In genomic region chr10:119049361-119049760, GRCh38 we compare ENCODE assay signal across 35 cellular contexts.
"Had no signal": no experiment of that assay in that cellular context is flagged by ENCODE, and none has a peak within 500 bp of the region (broad histone marks: within the 10 kb centered on the region; RNA-seq: fewer than 3 reads in every experiment).

No MANE protein-coding gene starts in this region.

- H3K27me3 ChIP-seq: adrenal gland, brain microvascular endothelial cell, esophagus squamous epithelium, gastroesophageal sphincter had no signal

- DNase-seq: activated CD4-positive, alpha-beta memory T cell treated with anti-CD3 and anti-CD28 coated beads for 36 hours; activated CD4-positive, alpha-beta T cell treated with anti-CD3 and anti-CD28 coated beads for 36 hours; activated CD4-positive, alpha-beta T cell treated with anti-CD3 and anti-CD28 coated beads, Interleukin-2, amount 10 ng/mL, durations not matched to agents 24 days and 14 days; activated CD4-positive, CD25-positive, alpha-beta regulatory T cell; activated CD4-positive, CD25-positive, alpha-beta regulatory T cell treated with anti-CD3 and anti-CD28 coated beads, Interleukin-2, amount 50 U/mL, for 72 hours; activated CD8-positive, alpha-beta memory T cell treated with anti-CD3 and anti-CD28 coated beads, Interleukin-2, amount 10 ng/mL, durations not matched to agents 7 days and 5 days; activated CD8-positive, alpha-beta memory T cell treated with anti-CD3 and anti-CD28 coated beads, Interleukin-2, amount 50 U/mL, for 4 hours; activated CD8-positive, alpha-beta T cell treated with anti-CD3 and anti-CD28 coated beads, Interleukin-2, amount 10 ng/mL, durations not matched to agents 7 days and 5 days; activated effector memory CD4-positive, alpha-beta T cell treated with anti-CD3 and anti-CD28 coated beads, Interleukin-2, amount 50 U/mL, for 16 hours; activated naive CD4-positive, alpha-beta T cell treated with anti-CD3 and anti-CD28 coated beads for 36 hours; activated naive CD8-positive, alpha-beta T cell treated with anti-CD3 and anti-CD28 coated beads for 36 hours; activated naive CD8-positive, alpha-beta T cell treated with anti-CD3 and anti-CD28 coated beads, Interleukin-2, amount 50 U/mL, for 24 hours; activated T-cell treated with anti-CD3 and anti-CD28 coated beads, Interleukin-2, amount 50 U/mL, for 1 hour; activated T-cell treated with anti-CD3 and anti-CD28 coated beads, Interleukin-2, amount 50 U/mL, for 48 hours; adrenal gland; amygdala; brain microvascular endothelial cell; cortex of kidney; dermis blood vessel endothelial cell; effector CD4-positive, alpha-beta T cell; effector memory CD8-positive, alpha-beta T cell; esophagus squamous epithelium; foreskin melanocyte; head of caudate nucleus; T-cell; T1000; WERI-Rb-1 had no signal

- ATAC-seq: activated CD4-positive, alpha-beta T cell treated with anti-CD3 and anti-CD28 coated beads for 36 hours; activated CD8-positive, alpha-beta memory T cell treated with anti-CD3 and anti-CD28 coated beads, Interleukin-2, amount 10 ng/mL, durations not matched to agents 7 days and 5 days; activated CD8-positive, alpha-beta T cell treated with anti-CD3 and anti-CD28 coated beads, Interleukin-2, amount 10 ng/mL, durations not matched to agents 7 days and 5 days; activated naive CD8-positive, alpha-beta T cell treated with anti-CD3 and anti-CD28 coated beads, Interleukin-2, amount 50 U/mL, for 24 hours; effector memory CD8-positive, alpha-beta T cell; gastroesophageal sphincter; T-cell had no signal

- H3K27me3 Mint-ChIP-seq: activated CD4-positive, alpha-beta memory T cell treated with anti-CD3 and anti-CD28 coated beads for 36 hours; activated CD4-positive, alpha-beta T cell treated with anti-CD3 and anti-CD28 coated beads for 36 hours; activated CD4-positive, alpha-beta T cell treated with anti-CD3 and anti-CD28 coated beads, Interleukin-2, amount 10 ng/mL, durations not matched to agents 24 days and 14 days; activated CD8-positive, alpha-beta memory T cell treated with anti-CD3 and anti-CD28 coated beads, Interleukin-2, amount 10 ng/mL, durations not matched to agents 7 days and 5 days; activated naive CD4-positive, alpha-beta T cell treated with anti-CD3 and anti-CD28 coated beads, Interleukin-2, amount 50 U/mL, for 24 hours; activated naive CD8-positive, alpha-beta T cell treated with anti-CD3 and anti-CD28 coated beads for 36 hours; activated naive CD8-positive, alpha-beta T cell treated with anti-CD3 and anti-CD28 coated beads, Interleukin-2, amount 50 U/mL, for 24 hours; central memory CD8-positive, alpha-beta T cell; effector memory CD8-positive, alpha-beta T cell; T-cell had no signal

- H3K27ac ChIP-seq: adrenal gland, brain microvascular endothelial cell, epithelial cell of prostate, esophagus squamous epithelium, gastroesophageal sphincter, WERI-Rb-1 had no signal

- H3K4me3 Mint-ChIP-seq: activated CD4-positive, alpha-beta memory T cell treated with anti-CD3 and anti-CD28 coated beads for 36 hours; activated CD4-positive, alpha-beta T cell treated with anti-CD3 and anti-CD28 coated beads for 36 hours; activated CD4-positive, alpha-beta T cell treated with anti-CD3 and anti-CD28 coated beads, Interleukin-2, amount 10 ng/mL, durations not matched to agents 24 days and 14 days; activated CD8-positive, alpha-beta memory T cell treated with anti-CD3 and anti-CD28 coated beads, Interleukin-2, amount 10 ng/mL, durations not matched to agents 7 days and 5 days; activated CD8-positive, alpha-beta T cell treated with anti-CD3 and anti-CD28 coated beads, Interleukin-2, amount 10 ng/mL, durations not matched to agents 7 days and 5 days; activated naive CD4-positive, alpha-beta T cell treated with anti-CD3 and anti-CD28 coated beads for 36 hours; activated naive CD4-positive, alpha-beta T cell treated with anti-CD3 and anti-CD28 coated beads, Interleukin-2, amount 50 U/mL, for 24 hours; activated naive CD8-positive, alpha-beta T cell treated with anti-CD3 and anti-CD28 coated beads for 36 hours; activated naive CD8-positive, alpha-beta T cell treated with anti-CD3 and anti-CD28 coated beads, Interleukin-2, amount 50 U/mL, for 24 hours; activated T-helper 1 cell treated with anti-CD3 and anti-CD28 coated beads, Interleukin-12 subunit alpha, Interleukin-12 subunit beta, Interleukin-2, Interleukin-4 antibody, amounts not matched to agents 30 ng/mL and 10 ng/mL and 1 ng/mL, durations not matched to agents 14 hours and 24 hours and 36 hours; central memory CD8-positive, alpha-beta T cell; effector memory CD8-positive, alpha-beta T cell; T-cell; T-helper 1 cell treated with Interleukin-12 subunit alpha and Interleukin-12 subunit beta and Interleukin-4 antibody, amounts not matched to agents 30 μg/mL and 1 μg/mL, for 36 hours; T-helper 2 cell treated with Interferon-gamma antibody and Interleukin-4, amounts not matched to agents 5 μg/mL and 100 μg/mL, for 36 hours had no signal

- H3K27ac Mint-ChIP-seq: activated CD4-positive, alpha-beta memory T cell treated with anti-CD3 and anti-CD28 coated beads for 36 hours; activated CD4-positive, alpha-beta T cell treated with anti-CD3 and anti-CD28 coated beads for 36 hours; activated CD4-positive, alpha-beta T cell treated with anti-CD3 and anti-CD28 coated beads, Interleukin-2, amount 10 ng/mL, durations not matched to agents 24 days and 14 days; activated CD8-positive, alpha-beta T cell treated with anti-CD3 and anti-CD28 coated beads, Interleukin-2, amount 10 ng/mL, durations not matched to agents 7 days and 5 days; activated naive CD4-positive, alpha-beta T cell treated with anti-CD3 and anti-CD28 coated beads for 36 hours; activated naive CD8-positive, alpha-beta T cell treated with anti-CD3 and anti-CD28 coated beads for 36 hours; activated naive CD8-positive, alpha-beta T cell treated with anti-CD3 and anti-CD28 coated beads, Interleukin-2, amount 50 U/mL, for 24 hours; activated T-helper 1 cell treated with anti-CD3 and anti-CD28 coated beads, Interleukin-12 subunit alpha, Interleukin-12 subunit beta, Interleukin-2, Interleukin-4 antibody, amounts not matched to agents 30 ng/mL and 10 ng/mL and 1 ng/mL, durations not matched to agents 14 hours and 24 hours and 36 hours; activated T-helper 2 cell treated with anti-CD3 and anti-CD28 coated beads, Interferon-gamma antibody, Interleukin-2, Interleukin-4, amounts not matched to agents 10 μg/mL and 5 μg/mL and 100 μg/mL, durations not matched to agents 14 hours and 24 hours and 36 hours; T-cell; T-helper 1 cell treated with Interleukin-12 subunit alpha and Interleukin-12 subunit beta and Interleukin-4 antibody, amounts not matched to agents 30 μg/mL and 1 μg/mL, for 36 hours; T-helper 2 cell treated with Interferon-gamma antibody and Interleukin-4, amounts not matched to agents 5 μg/mL and 100 μg/mL, for 36 hours had no signal

- H3K4me3 ChIP-seq: adrenal gland, esophagus squamous epithelium, gastroesophageal sphincter had no signal

- H3K9me3 Mint-ChIP-seq: activated CD4-positive, alpha-beta memory T cell treated with anti-CD3 and anti-CD28 coated beads for 36 hours; activated CD4-positive, alpha-beta T cell treated with anti-CD3 and anti-CD28 coated beads, Interleukin-2, amount 10 ng/mL, durations not matched to agents 24 days and 14 days; activated naive CD4-positive, alpha-beta T cell treated with anti-CD3 and anti-CD28 coated beads for 36 hours; activated naive CD4-positive, alpha-beta T cell treated with anti-CD3 and anti-CD28 coated beads, Interleukin-2, amount 50 U/mL, for 24 hours; activated naive CD8-positive, alpha-beta T cell treated with anti-CD3 and anti-CD28 coated beads for 36 hours; activated naive CD8-positive, alpha-beta T cell treated with anti-CD3 and anti-CD28 coated beads, Interleukin-2, amount 50 U/mL, for 24 hours; activated T-helper 1 cell treated with anti-CD3 and anti-CD28 coated beads, Interleukin-12 subunit alpha, Interleukin-12 subunit beta, Interleukin-2, Interleukin-4 antibody, amounts not matched to agents 30 ng/mL and 10 ng/mL and 1 ng/mL, durations not matched to agents 14 hours and 24 hours and 36 hours; activated T-helper 2 cell treated with anti-CD3 and anti-CD28 coated beads, Interferon-gamma antibody, Interleukin-2, Interleukin-4, amounts not matched to agents 10 μg/mL and 5 μg/mL and 100 μg/mL, durations not matched to agents 14 hours and 24 hours and 36 hours; central memory CD8-positive, alpha-beta T cell; effector memory CD8-positive, alpha-beta T cell; T-cell; T-helper 1 cell treated with Interleukin-12 subunit alpha and Interleukin-12 subunit beta and Interleukin-4 antibody, amounts not matched to agents 30 μg/mL and 1 μg/mL, for 36 hours; T-helper 2 cell treated with Interferon-gamma antibody and Interleukin-4, amounts not matched to agents 5 μg/mL and 100 μg/mL, for 36 hours had no signal

- H3K4me1 ChIP-seq: adrenal gland, esophagus squamous epithelium, gastroesophageal sphincter had no signal

- H3K9me3 ChIP-seq: adrenal gland, esophagus squamous epithelium, gastroesophageal sphincter had no signal
